8 cellular contexts compared by ENCODE assay signal in the genomic region with DNA sequence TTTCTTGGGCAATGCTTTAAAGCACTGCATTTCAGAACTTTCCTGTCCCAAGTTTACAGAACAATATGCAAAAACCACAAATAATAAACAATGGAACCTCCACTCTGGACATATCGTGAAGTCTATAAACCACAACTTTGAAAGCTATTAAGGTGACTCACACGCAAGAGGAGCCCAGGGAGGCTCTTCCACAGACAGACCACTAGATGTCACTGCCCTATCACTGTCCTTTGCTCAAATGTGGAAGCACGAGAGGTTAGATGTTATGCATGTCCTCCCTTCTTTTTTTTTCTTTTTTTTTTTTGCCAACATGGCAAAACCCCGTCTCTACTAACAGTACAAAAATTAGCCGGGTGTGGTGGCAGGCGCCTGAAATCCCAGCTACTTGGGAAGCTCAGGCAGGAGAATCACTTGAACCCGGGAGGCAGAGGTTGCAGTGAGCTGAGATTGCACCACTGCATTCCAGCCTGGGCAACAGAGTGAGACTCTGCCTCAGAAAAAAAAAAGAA.
DNase-seq lines count a peak whose midpoint lies in the region; ATAC-seq, FAIRE-seq and TF ChIP-seq lines count a peak whose summit lies in the region.
"Not testable (repeated sequence)": the region's sequence is repeated elsewhere in the genome, so short reads cannot be mapped to it uniquely, and the experiment has no call there.

No MANE protein-coding gene starts in this region.

- H3K9ac ChIP-seq in colonic mucosa (ENCODE audit: low read depth in 2 of 2, low read length in 2 of 2), result not testable (repeated sequence)

- not testable (repeated sequence) for H3K4me1 ChIP-seq in colonic mucosa

- peak; percentile 91 for TF ChIP-seq CTCF in D721Med (IDR thresholded peaks at IDR 0.05; ENCODE audit: insufficient read depth, missing control alignments)
- peak; percentile 71 for TF ChIP-seq CTCF in colonic mucosa (IDR thresholded peaks at IDR 0.05)

- intact Hi-C loops in colonic mucosa (cut with DNase I), result loop anchor here (2.0 kb wide), 1 partner anchor 234 kb away; no protein-coding TSS in a partner anchor

- DNase-seq in D721Med (ENCODE audit: insufficient read length, low spot score), result peak; percentile 40
- DNase-seq in NCI-H526 (lab: John Stamatoyannopoulos, UW), result peak; percentile 80 to 81
- DNase-seq in activated CD4-positive, alpha-beta T cell treated with anti-CD3 and anti-CD28 coated beads for 4 hours, result peak; percentile 31 to 40
- peak; percentile 66 for DNase-seq in colonic mucosa
- peak; percentile 57 for DNase-seq in left lobe of liver (ENCODE audit: low spot score)
- DNase-seq in stimulated activated CD4-positive, alpha-beta T cell treated with anti-CD3 and anti-CD28 coated beads, TNF-alpha, amount 100 ng/mL, for 1 hour (ENCODE audit: low read depth in 3 of 3, low spot score in 1 of 3), result peak in 2 of 3 donors; percentile 8 to 9

- H3K36me3 ChIP-seq in colonic mucosa, result not testable (repeated sequence)

- not testable (repeated sequence) for H3K9me3 ChIP-seq in colonic mucosa

- H3K27ac ChIP-seq in colonic mucosa, result not testable (repeated sequence)

- FAIRE-seq in D721Med (lab: Jason Lieb, UNC), result peak; percentile 88

- H3K27me3 ChIP-seq in colonic mucosa, result not testable (repeated sequence)

- ATAC-seq in GM21367 (IDR thresholded peaks at IDR 0.05; ENCODE audit: unreplicated experiment), result peak; percentile 54
- ATAC-seq in HG03571 (IDR thresholded peaks at IDR 0.05; ENCODE audit: unreplicated experiment), result peak; percentile 75
- peak; percentile 99 for ATAC-seq in left lobe of liver

- not testable (repeated sequence) for H3K4me3 ChIP-seq in colonic mucosa

Comparison
In these comparisons a context has a peak if more than half of its experiments do, and no peak if none do; other contexts are left out.
1. DNase-seq: peak in every context shown above with its lines; median percentile 80 in NCI-H526; 66 in colonic mucosa; 57 in left lobe of liver; 40 in D721Med; 36 in activated CD4-positive, alpha-beta T cell treated with anti-CD3 and anti-CD28 coated beads for 4 hours; 8 in stimulated activated CD4-positive, alpha-beta T cell treated with anti-CD3 and anti-CD28 coated beads, TNF-alpha, amount 100 ng/mL, for 1 hour.